Comparison of ENCODE assay signal across 8 cellular contexts in genomic region chr1:155052412-155053400, GRCh38. TPM values are rescaled to one million over a fixed set of nuclear protein-coding genes. Genes with fewer than 3 reads are reported as not detected.
DNase-seq lines count a peak whose midpoint lies in the region; ATAC-seq and TF ChIP-seq lines count a peak whose summit lies in the region.

No MANE protein-coding gene starts in this region.

- H3K9me2 ChIP-seq in PC-9 (ENCODE audit: insufficient read depth) = no peaks in the 10 kb centered on the region

- no peaks in the 10 kb centered on the region for H3K9me3 ChIP-seq in PC-9 (ENCODE audit: insufficient read depth, low read depth)
- no peaks in the 10 kb centered on the region for H3K9me3 ChIP-seq in upper lobe of left lung

- TF ChIP-seq POLR2A in upper lobe of left lung (IDR thresholded peaks at IDR 0.05) = no peak

- CTCF ChIA-PET in PC-9 (lab: Charles Lee) = interaction anchor here (0.6 to 1.0 kb wide), 8 partner anchors 35 to 644 kb away, joined by 3 to 17 read pairs (median 6); partner anchors contain the start of genes KCNN3 and PBXIP1

- TSS peak; percentile 18 for BruUV-seq in PC-9 (replicated peaks; lab: Mats Ljungman, UMichigan)

- intact Hi-C loops in Right ventricle myocardium superior (cut with DNase I) = no loop called here
- intact Hi-C loops in Right ventricle myocardium inferior (cut with DNase I) = no loop called here
- intact Hi-C loops in PC-9 (cut with micrococcal nuclease; ENCODE audit: unreplicated experiment) = loop anchor here (1.0 kb wide), 1 partner anchor 51 kb away; no protein-coding TSS in a partner anchor

- H2AFZ ChIP-seq in PC-9 = peak overlapping the region; percentile 90

- no peaks in the 10 kb centered on the region for H4K20me1 ChIP-seq in PC-9 (ENCODE audit: insufficient read depth)

- 18 to 35% methylated on average over 10 to 13 of the region's 13 CpGs for WGBS in upper lobe of left lung, 2 donors

- TF ChIP-seq CTCF in PC-9 (conservative IDR thresholded peaks at IDR 0.05) = peak; percentile 58; the same call in 1 of the 2 replicates
- peak; percentile 36 for TF ChIP-seq CTCF in cardiac fibroblast (IDR thresholded peaks at IDR 0.05; ENCODE audit: low read depth, low read length)
- peak in 2 of 6 experiments; percentile 7 to 9 for TF ChIP-seq CTCF in upper lobe of left lung (IDR thresholded peaks at IDR 0.05)

- H3K27ac ChIP-seq in PC-9 (peak overlapping the region; percentile 3; the same call in 1 of the 2 replicates), upper lobe of left lung (peak overlapping the region; percentile 93 to 95 (median 94))

- H3K36me3 ChIP-seq in PC-9 (ENCODE audit: low read depth) (no peaks in the 10 kb centered on the region), upper lobe of left lung (peaks cover 2 to 39% (median 32%) of the 10 kb centered on the region in 4 donors)

- ATAC-seq in Right ventricle myocardium superior (ENCODE audit: poor library complexity) (no peak), Right ventricle myocardium inferior (no peak), upper lobe of left lung (ENCODE audit: low FRiP score in 2 of 2) (no peak), HG03342 (IDR thresholded peaks at IDR 0.05; ENCODE audit: unreplicated experiment) (no peak)

- peaks cover 27% of the 10 kb centered on the region for H3F3A ChIP-seq in PC-9 (ENCODE audit: insufficient read depth, low read depth)

- no peak for TF ChIP-seq EP300 in upper lobe of left lung (IDR thresholded peaks at IDR 0.05)

- peak; percentile 68 for DNase-seq in Right ventricle myocardium superior
- DNase-seq in Right ventricle myocardium inferior (ENCODE audit: missing footprints) = no peak
- DNase-seq in PC-9 = peak in 1 of 2 experiments; percentile 43
- DNase-seq in cardiac fibroblast (ENCODE audit: low read depth in 2 of 2) = peak in 1 of 2 donors; percentile 17
- peak; percentile 13 for DNase-seq in medulla oblongata (ENCODE audit: extremely low spot score)
- peak in 1 of 2 donors; percentile 58 for DNase-seq in upper lobe of left lung
- DNase-seq in hippocampal formation (lab: John Stamatoyannopoulos, UW) = no peak

- no peaks in the 10 kb centered on the region for H3K27me3 ChIP-seq in PC-9 (ENCODE audit: insufficient read depth, low read depth)
- H3K27me3 ChIP-seq in upper lobe of left lung = no peaks in the 10 kb centered on the region

- H3K4me3 ChIP-seq in PC-9 (peak overlapping the region; percentile 73), cardiac fibroblast (replicated peaks in 1 of 2; ENCODE audit: low read depth in 2 of 2, low read length in 2 of 2) (peak overlapping the region; percentile 75 to 81), upper lobe of left lung (peak overlapping the region; percentile 83 to 94 (median 84))

- H3K4me1 ChIP-seq in PC-9 (replicated peaks; ENCODE audit: insufficient read depth) (peaks cover 34% of the 10 kb centered on the region), upper lobe of left lung (peaks cover 25 to 52% (median 35%) of the 10 kb centered on the region in 4 donors)

- POLR2A ChIA-PET in PC-9 (lab: Charles Lee; ENCODE audit: unreplicated experiment) = interaction anchor here (0.5 to 0.8 kb wide), 7 partner anchors 32 to 1085 kb away, joined by 4 to 7 read pairs (median 4); partner anchors contain the start of genes FLAD1 and ZBTB7B

- peak overlapping the region; percentile 85 for H3K4me2 ChIP-seq in PC-9

- peaks cover 24% of the 10 kb centered on the region for H3K79me2 ChIP-seq in PC-9 (ENCODE audit: low read depth)

RNA-seq across cellular contexts. Expression of gene ADAM15, which starts 1.6 kb away (rescaled TPM):
- total RNA-seq in Right ventricle myocardium superior = 77.6 TPM
- 101 TPM for total RNA-seq in Right ventricle myocardium inferior
- total RNA-seq in PC-9 (2021) = 187 and 195 TPM in 2 replicates
- 100 to 1,000 TPM in 4 of 6 donors, 10 to 100 TPM in 2; 52.1 to 246 (median 106) TPM for total RNA-seq in upper lobe of left lung

RNA-seq across cellular contexts. Expression of gene EFNA4, which starts 10.8 kb away (rescaled TPM):
- total RNA-seq in Right ventricle myocardium superior (2.6 TPM), Right ventricle myocardium inferior (2.1 TPM), PC-9 (2021) (14.0 and 17.3 TPM in 2 replicates), upper lobe of left lung (1 to 10 TPM; 2.8 to 8.1 (median 7.0) TPM)

RNA-seq across cellular contexts. Expression of gene DCST1, which starts 19.1 kb away (rescaled TPM):
- not detected for total RNA-seq in Right ventricle myocardium superior
- total RNA-seq in Right ventricle myocardium inferior = not detected
- total RNA-seq in PC-9 (2021) = 0.22 and 0.43 TPM in 2 replicates
- total RNA-seq in upper lobe of left lung = under 1 TPM in 1 of 6 donors, not detected in 5; 0.89 TPM

RNA-seq across cellular contexts. Expression of gene DCST2, which starts 19.1 kb away (rescaled TPM):
- total RNA-seq in Right ventricle myocardium superior (0.16 TPM), Right ventricle myocardium inferior (0.35 TPM), PC-9 (2021) (4.4 and 4.7 TPM in 2 replicates), upper lobe of left lung (1 to 10 TPM in 4 of 6 donors, under 1 TPM in 2; 0.49 to 2.1 (median 1.1) TPM)

RNA-seq across cellular contexts. Expression of gene EFNA3, which starts 25.9 kb away (rescaled TPM):
- total RNA-seq in Right ventricle myocardium superior (0.75 TPM), Right ventricle myocardium inferior (1.1 TPM), PC-9 (2021) (6.7 and 8.8 TPM in 2 replicates), upper lobe of left lung (1 to 10 TPM in 4 of 6 donors, under 1 TPM in 2; 0.33 to 2.1 (median 1.4) TPM)

Comparison
In these comparisons a context has a peak if more than half of its experiments do, and no peak if none do; other contexts are left out.
1. DNase-seq: peak in Right ventricle myocardium superior (single experiment) and medulla oblongata (single experiment); none in Right ventricle myocardium inferior (single experiment) and hippocampal formation (0 of 2).
2. Peak in every context shown above with its lines, with median percentiles within 50 percentile points of each other: H3K4me3 ChIP-seq.